In genomic region chr12:8229486-8229885, GRCh38 we compare ENCODE assay signal across 3 cellular contexts. TPM values are rescaled to one million over a fixed set of nuclear protein-coding genes. Genes with fewer than 3 reads are reported as not detected.
"Had no signal": no experiment of that assay in that cellular context is flagged by ENCODE, and none has a peak within 500 bp of the region (broad histone marks: within the 10 kb centered on the region; RNA-seq: fewer than 3 reads in every experiment).

No MANE protein-coding gene starts in this region.

RNA-seq across cellular contexts. Expression of gene FAM90A1, which starts 2.1 kb away (rescaled TPM):
- total RNA-seq: chondrocyte, dermis microvascular lymphatic vessel endothelial cell, gastrocnemius medialis had no signal
